Comparison of ENCODE assay signal across 9 cellular contexts in the genomic region with DNA sequence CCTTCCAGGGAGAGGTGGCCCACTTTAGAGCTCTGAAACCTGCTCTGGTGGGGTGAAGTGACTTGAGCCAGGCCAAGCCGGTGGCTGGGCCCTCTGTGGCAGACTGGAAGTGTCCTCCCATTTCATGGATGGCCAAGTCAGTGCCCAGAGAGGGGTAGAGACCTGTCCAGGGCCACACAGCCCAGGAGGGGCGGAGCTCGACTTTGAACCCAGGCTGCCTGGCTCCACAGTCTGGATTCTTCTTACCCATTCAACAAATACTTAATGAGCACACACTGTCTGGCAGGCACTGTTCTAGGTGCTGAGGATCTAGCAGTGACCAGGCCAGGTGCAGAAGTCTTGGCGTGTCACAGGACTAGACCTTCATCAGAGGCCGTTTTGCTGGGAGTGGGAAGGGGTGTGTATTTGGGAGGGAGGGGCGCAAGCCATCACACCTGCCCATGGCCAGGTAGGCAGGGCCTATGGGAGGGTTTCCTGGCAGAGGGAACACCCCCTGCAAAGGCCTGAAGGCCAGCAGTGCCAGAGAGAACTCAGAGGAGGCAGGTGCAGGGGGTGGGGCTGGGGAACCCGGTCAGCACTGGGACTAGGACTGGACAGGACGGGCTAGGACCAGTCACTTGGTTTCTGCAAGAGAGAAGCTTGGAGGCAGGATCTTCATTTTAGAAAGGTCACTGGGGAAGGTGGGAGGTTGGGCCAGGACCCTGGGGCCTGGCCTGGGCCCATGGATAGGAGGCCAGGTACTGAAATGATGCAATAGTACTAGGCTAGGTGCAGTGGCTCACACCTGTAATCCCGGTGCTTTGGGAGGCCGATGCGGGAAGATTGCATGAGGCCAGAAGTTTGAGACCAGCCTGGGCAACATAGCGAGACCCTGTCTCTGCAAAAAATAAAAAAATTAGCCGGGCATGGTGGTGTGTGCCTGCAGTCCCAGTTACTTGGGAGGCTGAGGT. TPM values are rescaled to one million over a fixed set of nuclear protein-coding genes. Genes with fewer than 3 reads are reported as not detected.
DNase-seq lines count a peak whose midpoint lies in the region; ATAC-seq, FAIRE-seq and TF ChIP-seq lines count a peak whose summit lies in the region.
"Had no signal": no experiment of that assay in that cellular context is flagged by ENCODE, and none has a peak within 500 bp of the region (broad histone marks: within the 10 kb centered on the region; RNA-seq: fewer than 3 reads in every experiment).

No MANE protein-coding gene starts in this region.

- H3K4me3 ChIP-seq in GM23338 = no peak overlapping the region
- H3K4me3 ChIP-seq in smooth muscle cell = no peak overlapping the region
- H3K4me3 ChIP-seq: GM12878 had no signal

- peaks cover 10% of the 10 kb centered on the region for H3K4me1 ChIP-seq in GM23338 (ENCODE audit: insufficient read depth)
- no peaks in the 10 kb centered on the region for H3K4me1 ChIP-seq in smooth muscle cell (ENCODE audit: low read depth)

- H3K9ac ChIP-seq in smooth muscle cell (ENCODE audit: low read depth) = no peak overlapping the region

- 90% methylated on average over 12 of the region's 13 CpGs for WGBS in smooth muscle cell (ENCODE audit: low lambda C conversion rate)

- H3K36me3 Mint-ChIP-seq in GM23338 (ENCODE audit: low read depth) (no peaks in the 10 kb centered on the region), immature natural killer cell (no peaks in the 10 kb centered on the region)
- H3K36me3 Mint-ChIP-seq in activated CD4-positive, alpha-beta memory T cell treated with anti-CD3 and anti-CD28 coated beads, Interleukin-2, amount 10 ng/mL, durations not matched to agents 7 days and 5 days (ENCODE audit: low read depth) = peaks cover 4% of the 10 kb centered on the region

- H3K27me3 ChIP-seq in GM23338 (ENCODE audit: insufficient read depth) (no peaks in the 10 kb centered on the region), smooth muscle cell (ENCODE audit: low read depth) (no peaks in the 10 kb centered on the region)

- FAIRE-seq in GM12892 (lab: Jason Lieb, UNC) = no peak
- FAIRE-seq: GM12878 had no signal

- H3K4me2 ChIP-seq in GM23338 = no peak overlapping the region
- H3K4me2 ChIP-seq in smooth muscle cell = peak overlapping the region; percentile 37

- TF ChIP-seq CTCF in GM23338 (conservative IDR thresholded peaks at IDR 0.05; ENCODE audit: low read depth in 2 of 2) (no peak), smooth muscle cell (IDR thresholded peaks at IDR 0.05; ENCODE audit: borderline replicate concordance, insufficient read depth, poor library complexity, severe bottlenecking) (no peak)

- CTCF ChIA-PET in activated CD4-positive, alpha-beta memory T cell treated with anti-CD3 and anti-CD28 coated beads, Interleukin-2, amount 10 ng/mL, durations not matched to agents 7 days and 5 days (lab: Charles Lee) = no interaction called here

- no peak overlapping the region for H2AFZ ChIP-seq in GM23338
- H2AFZ ChIP-seq in smooth muscle cell (ENCODE audit: low read depth) = no peak overlapping the region

- H3K4me1 Mint-ChIP-seq in GM23338 = peaks cover 33% of the 10 kb centered on the region
- peaks cover 70% of the 10 kb centered on the region for H3K4me1 Mint-ChIP-seq in activated CD4-positive, alpha-beta memory T cell treated with anti-CD3 and anti-CD28 coated beads, Interleukin-2, amount 10 ng/mL, durations not matched to agents 7 days and 5 days
- H3K4me1 Mint-ChIP-seq in immature natural killer cell = peaks cover 82 to 84% of the 10 kb centered on the region in 2 donors

- TF ChIP-seq POLR2A in GM12892 (IDR thresholded peaks at IDR 0.05; ENCODE audit: low read depth, low read length) = no peak

- no peaks in the 10 kb centered on the region for H3K9me3 ChIP-seq in smooth muscle cell (replicated peaks; ENCODE audit: low read depth)

- H3K27ac ChIP-seq in GM23338 (ENCODE audit: low read depth) = peak overlapping the region; percentile 74
- peak overlapping the region; percentile 16 for H3K27ac ChIP-seq in smooth muscle cell (ENCODE audit: low read depth)

- H3F3A ChIP-seq in GM23338 (replicated peaks; ENCODE audit: low read depth) (peaks cover 9% of the 10 kb centered on the region; the same call in 1 of the 2 replicates), smooth muscle cell (ENCODE audit: low read depth) (no peaks in the 10 kb centered on the region)

- H3K9me3 Mint-ChIP-seq in GM23338 (no peaks in the 10 kb centered on the region; the same call in 1 of the 3 replicates), immature natural killer cell (no peaks in the 10 kb centered on the region)
- H3K9me3 Mint-ChIP-seq in activated CD4-positive, alpha-beta memory T cell treated with anti-CD3 and anti-CD28 coated beads, Interleukin-2, amount 10 ng/mL, durations not matched to agents 7 days and 5 days = no peaks in the 10 kb centered on the region

- H4K20me1 ChIP-seq in GM23338 (replicated peaks; ENCODE audit: insufficient read depth) (peaks cover 44% of the 10 kb centered on the region), smooth muscle cell (ENCODE audit: low read depth) (peaks cover 98% of the 10 kb centered on the region)

- H3K36me3 ChIP-seq in GM23338 (ENCODE audit: insufficient read depth) (no peaks in the 10 kb centered on the region; the same call in 1 of the 2 replicates), smooth muscle cell (ENCODE audit: low read depth) (no peaks in the 10 kb centered on the region)

- no peak overlapping the region for H3K4me3 Mint-ChIP-seq in GM23338
- no peak overlapping the region for H3K4me3 Mint-ChIP-seq in activated CD4-positive, alpha-beta memory T cell treated with anti-CD3 and anti-CD28 coated beads, Interleukin-2, amount 10 ng/mL, durations not matched to agents 7 days and 5 days
- H3K4me3 Mint-ChIP-seq in immature natural killer cell = peak overlapping the region in 4 of 5 donors; percentile 25 to 52 (median 36)

- no peak for DNase-seq in GM23338 (ENCODE audit: low spot score)
- no peak for DNase-seq in activated CD4-positive, alpha-beta memory T cell treated with anti-CD3 and anti-CD28 coated beads, Interleukin-2, amount 10 ng/mL, durations not matched to agents 7 days and 5 days
- no peak for DNase-seq in immature natural killer cell
- DNase-seq in smooth muscle cell (lab: John Stamatoyannopoulos, UW; ENCODE audit: unreplicated experiment) = no peak
- no peak for DNase-seq in NCI-H774 (lab: John Stamatoyannopoulos, UW)
- DNase-seq in GM12892 (ENCODE audit: insufficient read length) = no peak
- no peak for DNase-seq in stimulated activated CD4-positive, alpha-beta T cell treated with anti-CD3 and anti-CD28 coated beads, Interleukin-4, amount 100 ng/mL, for 1 hour

- H3K79me2 ChIP-seq in GM23338 (replicated peaks; ENCODE audit: insufficient read depth) (peaks cover 89% of the 10 kb centered on the region), smooth muscle cell (ENCODE audit: low read depth) (peaks cover 89% of the 10 kb centered on the region)

- peak overlapping the region; percentile 89 for H3K27ac Mint-ChIP-seq in GM23338
- H3K27ac Mint-ChIP-seq in activated CD4-positive, alpha-beta memory T cell treated with anti-CD3 and anti-CD28 coated beads, Interleukin-2, amount 10 ng/mL, durations not matched to agents 7 days and 5 days = peak overlapping the region; percentile 35
- peak overlapping the region; percentile 75 to 86 (median 82) for H3K27ac Mint-ChIP-seq in immature natural killer cell

- ATAC-seq in GM23338 (peak; percentile 14), GM18909 (IDR thresholded peaks at IDR 0.05; ENCODE audit: poor library complexity, unreplicated experiment) (no peak)
- ATAC-seq: GM12878 had no signal

- no peaks in the 10 kb centered on the region for H3K9me2 ChIP-seq in GM23338 (ENCODE audit: insufficient read depth)

- peaks cover 20% of the 10 kb centered on the region for H3K27me3 Mint-ChIP-seq in GM23338 (ENCODE audit: insufficient read depth, low read depth, poor library complexity)
- H3K27me3 Mint-ChIP-seq in activated CD4-positive, alpha-beta memory T cell treated with anti-CD3 and anti-CD28 coated beads, Interleukin-2, amount 10 ng/mL, durations not matched to agents 7 days and 5 days = no peaks in the 10 kb centered on the region
- H3K27me3 Mint-ChIP-seq in immature natural killer cell (ENCODE audit: low read depth in 3 of 3) = peaks cover 3 to 9% (median 4%) of the 10 kb centered on the region in 3 donors

- POLR2A ChIA-PET in activated CD4-positive, alpha-beta memory T cell treated with anti-CD3 and anti-CD28 coated beads, Interleukin-2, amount 10 ng/mL, durations not matched to agents 7 days and 5 days (lab: Charles Lee) = interaction anchor here (1.7 kb wide), 1 partner anchor 10 kb away, joined by 8 read pairs; no protein-coding TSS in a partner anchor

TF ChIP-seq in GM23338, 12 proteins besides CTCF, POLR2A, EP300 and RAD21 (continues in another document):
- TF ChIP-seq CREB1 (CRISPR knock-in tag; IDR thresholded peaks at IDR 0.05; ENCODE audit: low read depth) (no peak), POLR2AphosphoS5 (IDR thresholded peaks at IDR 0.05; ENCODE audit: low read depth) (no peak), NANOG (IDR thresholded peaks at IDR 0.05; ENCODE audit: borderline replicate concordance) (no peak), ZNF331 (CRISPR knock-in tag; IDR thresholded peaks at IDR 0.05; ENCODE audit: low read depth) (no peak)
- TF ChIP-seq, protein P1, sequence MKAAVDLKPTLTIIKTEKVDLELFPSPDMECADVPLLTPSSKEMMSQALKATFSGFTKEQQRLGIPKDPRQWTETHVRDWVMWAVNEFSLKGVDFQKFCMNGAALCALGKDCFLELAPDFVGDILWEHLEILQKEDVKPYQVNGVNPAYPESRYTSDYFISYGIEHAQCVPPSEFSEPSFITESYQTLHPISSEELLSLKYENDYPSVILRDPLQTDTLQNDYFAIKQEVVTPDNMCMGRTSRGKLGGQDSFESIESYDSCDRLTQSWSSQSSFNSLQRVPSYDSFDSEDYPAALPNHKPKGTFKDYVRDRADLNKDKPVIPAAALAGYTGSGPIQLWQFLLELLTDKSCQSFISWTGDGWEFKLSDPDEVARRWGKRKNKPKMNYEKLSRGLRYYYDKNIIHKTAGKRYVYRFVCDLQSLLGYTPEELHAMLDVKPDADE (IDR thresholded peaks at IDR 0.05) = no peak

RNA-seq across cellular contexts. Expression of a gene that starts 31.8 kb away (rescaled TPM):
- 107 and 138 TPM in 2 replicates for total RNA-seq in GM23338 (2014; rRNA removed; shearing (Covaris generic))
- polyA plus RNA-seq in GM23338 (2016; fragmentation: Nextera tagmentation; extraction: Ambion mirVana) = 40.0 and 40.7 TPM in 2 replicates
- total RNA-seq in activated CD4-positive, alpha-beta memory T cell treated with anti-CD3 and anti-CD28 coated beads, Interleukin-2, amount 10 ng/mL, durations not matched to agents 7 days and 5 days = 100 to 1,000 TPM; 277 to 288 TPM
- 100 to 1,000 TPM in 1 of 3 donors, 10 to 100 TPM in 2; 62.9 to 170 (median 92.7) TPM for polyA plus RNA-seq in immature natural killer cell
- 46.4 and 65.1 TPM in 2 replicates for total RNA-seq in smooth muscle cell
- 93.2 and 111 TPM in 2 replicates for polyA plus RNA-seq in smooth muscle cell
- 67.1 TPM for polyA plus RNA-seq in GM12892 (2012; ENCODE audit: missing spikeins)

RNA-seq across cellular contexts. Expression of a gene that starts 48.5 kb away (rescaled TPM):
- 54.5 and 61.2 TPM in 2 replicates for total RNA-seq in GM23338 (2014; rRNA removed; shearing (Covaris generic))
- polyA plus RNA-seq in GM23338 (2016; fragmentation: Nextera tagmentation; extraction: Ambion mirVana) (77.4 and 83.5 TPM in 2 replicates), immature natural killer cell (10 to 100 TPM; 25.5 to 48.1 (median 33.7) TPM), smooth muscle cell (42.3 and 49.4 TPM in 2 replicates)
- total RNA-seq in activated CD4-positive, alpha-beta memory T cell treated with anti-CD3 and anti-CD28 coated beads, Interleukin-2, amount 10 ng/mL, durations not matched to agents 7 days and 5 days = 10 to 100 TPM; 24.0 to 26.4 TPM
- total RNA-seq in smooth muscle cell = 13.3 and 16.0 TPM in 2 replicates
- polyA plus RNA-seq in GM12892 (2012; ENCODE audit: missing spikeins) = 33.5 TPM

Comparison
In these comparisons a context has a peak if more than half of its experiments do, and no peak if none do; other contexts are left out.
1. H3K27ac Mint-ChIP-seq: peak in every context shown above with its lines; median percentile 89 in GM23338; 82 in immature natural killer cell; 35 in activated CD4-positive, alpha-beta memory T cell treated with anti-CD3 and anti-CD28 coated beads, Interleukin-2, amount 10 ng/mL, durations not matched to agents 7 days and 5 days.
2. H3K4me3 Mint-ChIP-seq: peak in immature natural killer cell (4 of 5); none in GM23338 (single experiment) and activated CD4-positive, alpha-beta memory T cell treated with anti-CD3 and anti-CD28 coated beads, Interleukin-2, amount 10 ng/mL, durations not matched to agents 7 days and 5 days (single experiment).